Comparison of ENCODE assay signal across 8 cellular contexts in genomic region chr9:75985515-75985914, GRCh38.
"Had no signal": no experiment of that assay in that cellular context is flagged by ENCODE, and none has a peak within 500 bp of the region (broad histone marks: within the 10 kb centered on the region; RNA-seq: fewer than 3 reads in every experiment).

No MANE protein-coding gene starts in this region.

- FAIRE-seq: G401.6, GM12878, GM12891, GM12892, GM18507, GM19239 had no signal

- ATAC-seq: GM12878 had no signal

- DNase-seq: GDM1, GF-D8 had no signal

- H3K4me3 ChIP-seq: GM12878 had no signal
